Comparison of ENCODE assay signal across 8 cellular contexts in the genomic region with DNA sequence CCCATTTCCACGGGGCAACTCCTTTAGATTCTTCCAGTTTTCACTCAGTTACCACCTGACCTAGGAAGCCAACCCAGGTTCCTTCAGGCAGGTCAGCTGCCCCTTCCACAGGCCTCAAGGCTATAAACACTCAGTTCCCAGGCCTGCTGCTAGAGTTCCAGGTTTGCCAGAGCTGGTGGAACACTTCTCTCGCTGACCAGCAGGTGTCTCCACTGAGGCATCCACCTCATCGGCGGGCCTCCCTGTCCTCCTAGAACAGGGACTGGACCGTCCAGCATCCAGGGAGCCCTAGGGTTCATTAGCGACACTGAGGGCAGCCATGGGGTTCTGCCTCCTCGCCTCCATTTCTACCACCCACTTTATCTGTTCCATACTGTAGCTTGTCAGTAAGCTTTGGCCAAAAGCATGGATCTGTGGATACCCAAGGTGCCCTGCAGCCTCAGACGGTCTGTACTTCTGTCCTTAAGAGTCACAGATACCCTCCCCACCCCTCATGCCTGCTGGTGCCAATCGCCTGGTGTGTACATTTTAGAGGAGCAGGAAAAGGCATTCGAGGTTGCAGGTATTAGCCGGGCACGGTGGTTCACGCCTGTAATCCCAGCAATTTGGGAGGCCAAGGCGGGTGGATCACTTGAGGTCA. TPM values are rescaled to one million over a fixed set of nuclear protein-coding genes. Genes with fewer than 3 reads are reported as not detected.
DNase-seq lines count a peak whose midpoint lies in the region; ATAC-seq and TF ChIP-seq lines count a peak whose summit lies in the region.

No MANE protein-coding gene starts in this region.

- intact Hi-C loops in CD4-positive, alpha-beta memory T cell (cut with micrococcal nuclease): loop anchor here (10.0 kb wide), 1 partner anchor 172 kb away; the partner anchor contains the start of genes KIAA0753 and TXNDC17

- 0 to 71% methylated on average over 1 to 7 of the region's 14 CpGs for WGBS in gastroesophageal sphincter (ENCODE audit: low coverage in 1 of 2), 2 donors
- 46 to 49% methylated on average over 14 of the region's 14 CpGs for WGBS in tibial nerve, 2 donors

- CTCF ChIA-PET in CD4-positive, alpha-beta memory T cell (lab: Charles Lee; ENCODE audit: partially characterized antibody): interaction anchor here (0.7 to 3.2 kb wide), 16 partner anchors 9 to 531 kb away, joined by 3 to 17 read pairs (median 4); partner anchors contain the start of gene PIMREG

- H3K9me3 Mint-ChIP-seq in CD4-positive, alpha-beta memory T cell: no peaks in the 10 kb centered on the region
- no peaks in the 10 kb centered on the region for H3K9me3 Mint-ChIP-seq in osteocyte (ENCODE audit: unreplicated experiment)

- peak overlapping the region in 3 of 7 donors; percentile 29 to 87 (median 57) for H3K27ac Mint-ChIP-seq in CD4-positive, alpha-beta memory T cell
- no peak overlapping the region for H3K27ac Mint-ChIP-seq in osteocyte (ENCODE audit: unreplicated experiment)

- H3K27ac ChIP-seq in CD4-positive, alpha-beta memory T cell (ENCODE audit: low read depth, low read length): no peak overlapping the region
- H3K27ac ChIP-seq in RWPE2 (ENCODE audit: poor library complexity, severe bottlenecking) (no peak overlapping the region), gastroesophageal sphincter (peak overlapping the region in 1 of 4 donors; percentile 5), tibial nerve (no peak overlapping the region)

- TF ChIP-seq POLR2A in gastroesophageal sphincter (IDR thresholded peaks at IDR 0.05): no peak
- TF ChIP-seq POLR2A in tibial nerve (IDR thresholded peaks at IDR 0.05): no peak

- H3K9me3 ChIP-seq in CD4-positive, alpha-beta memory T cell (ENCODE audit: control insufficient read depth in 1 of 2, low read length in 2 of 2): no peaks in the 10 kb centered on the region
- no peaks in the 10 kb centered on the region for H3K9me3 ChIP-seq in RWPE2 (ENCODE audit: severe bottlenecking)
- no peaks in the 10 kb centered on the region for H3K9me3 ChIP-seq in gastroesophageal sphincter
- H3K9me3 ChIP-seq in tibial nerve: no peaks in the 10 kb centered on the region

- TF ChIP-seq EP300 in gastroesophageal sphincter (IDR thresholded peaks at IDR 0.05): no peak
- TF ChIP-seq EP300 in tibial nerve (IDR thresholded peaks at IDR 0.05): no peak

- H3K27me3 Mint-ChIP-seq in CD4-positive, alpha-beta memory T cell: peaks cover 0 to 6% of the 10 kb centered on the region in 2 donors
- H3K27me3 Mint-ChIP-seq in osteocyte (ENCODE audit: unreplicated experiment): no peaks in the 10 kb centered on the region

- no peaks in the 10 kb centered on the region for H3K36me3 Mint-ChIP-seq in CD4-positive, alpha-beta memory T cell
- no peaks in the 10 kb centered on the region for H3K36me3 Mint-ChIP-seq in osteocyte (ENCODE audit: unreplicated experiment)

- POLR2A ChIA-PET in CD4-positive, alpha-beta memory T cell (lab: Charles Lee; ENCODE audit: partially characterized antibody): interaction anchor here (0.6 to 1.3 kb wide), 3 partner anchors 18 to 166 kb away, joined by 3 to 4 read pairs (median 3); a partner anchor contains a TSS

- TF ChIP-seq CTCF in RWPE2 (IDR thresholded peaks at IDR 0.05; ENCODE audit: poor library complexity, severe bottlenecking) (peak; percentile 95), gastroesophageal sphincter (IDR thresholded peaks at IDR 0.05) (peak in 3 of 4 experiments; percentile 93 to 96 (median 94)), osteocyte (IDR thresholded peaks at IDR 0.05) (peak; percentile 94), tibial nerve (IDR thresholded peaks at IDR 0.05) (peak; percentile 78 to 89 (median 83))

- H3K4me1 ChIP-seq in CD4-positive, alpha-beta memory T cell (ENCODE audit: insufficient read depth, low read length): no peaks in the 10 kb centered on the region
- peaks cover 10% of the 10 kb centered on the region for H3K4me1 ChIP-seq in RWPE2 (ENCODE audit: insufficient read depth, poor library complexity, severe bottlenecking)
- peaks cover 0 to 30% (median 0%) of the 10 kb centered on the region in 3 donors for H3K4me1 ChIP-seq in gastroesophageal sphincter
- H3K4me1 ChIP-seq in tibial nerve: peaks cover 0 to 17% (median 0%) of the 10 kb centered on the region in 4 donors

- no peak overlapping the region for H3K4me3 Mint-ChIP-seq in CD4-positive, alpha-beta memory T cell
- H3K4me3 Mint-ChIP-seq in osteocyte (ENCODE audit: unreplicated experiment): no peak overlapping the region

- peaks cover 0 to 4% (median under 1%) of the 10 kb centered on the region in 4 donors for H3K4me1 Mint-ChIP-seq in CD4-positive, alpha-beta memory T cell
- peaks cover 18% of the 10 kb centered on the region for H3K4me1 Mint-ChIP-seq in osteocyte (ENCODE audit: unreplicated experiment)

- H3K27me3 ChIP-seq in CD4-positive, alpha-beta memory T cell (ENCODE audit: insufficient read depth, low read length): no peaks in the 10 kb centered on the region
- H3K27me3 ChIP-seq in RWPE2 (ENCODE audit: insufficient read depth, poor library complexity, severe bottlenecking): no peaks in the 10 kb centered on the region
- no peaks in the 10 kb centered on the region for H3K27me3 ChIP-seq in gastroesophageal sphincter
- H3K27me3 ChIP-seq in tibial nerve: no peaks in the 10 kb centered on the region

- H3K36me3 ChIP-seq in CD4-positive, alpha-beta memory T cell (ENCODE audit: insufficient read depth, low read length): no peaks in the 10 kb centered on the region
- H3K36me3 ChIP-seq in RWPE2 (ENCODE audit: low read depth) (peaks cover 4% of the 10 kb centered on the region; the same call in 1 of the 2 replicates), gastroesophageal sphincter (peaks cover 0 to 67% of the 10 kb centered on the region in 2 donors), tibial nerve (peaks cover 0 to 17% (median 0%) of the 10 kb centered on the region in 3 donors)

- H3K4me3 ChIP-seq in CD4-positive, alpha-beta memory T cell (ENCODE audit: low read length in 2 of 2): no peak overlapping the region
- no peak overlapping the region for H3K4me3 ChIP-seq in RWPE2 (ENCODE audit: severe bottlenecking)
- H3K4me3 ChIP-seq in gastroesophageal sphincter: no peak overlapping the region
- H3K4me3 ChIP-seq in tibial nerve: no peak overlapping the region

- DNase-seq in CD4-positive, alpha-beta memory T cell: peak; percentile 49 to 58 (median 52)
- peak; percentile 28 for DNase-seq in HS-5 (ENCODE audit: low read depth)
- no peak for DNase-seq in RWPE2 (ENCODE audit: low spot score)
- DNase-seq in activated gamma-delta T cell treated with anti-CD3 and anti-CD28 coated beads, Interleukin-2, amount 50 U/mL, for 16 hours (ENCODE audit: low read depth): peak; percentile 35
- peak; percentile 92 for DNase-seq in osteocyte (ENCODE audit: extremely low spot score, unreplicated experiment)
- DNase-seq in tibial nerve (ENCODE audit: low spot score in 2 of 2): peak; percentile 43 to 65
- no peak for DNase-seq in NCI-H187 treated with DMSO at 0.1 percent for 48 hours (lab: John Stamatoyannopoulos, UW)

- ATAC-seq in RWPE2 (ENCODE audit: low read depth) (peak; percentile 61), gastroesophageal sphincter (peak; percentile 58)

RNA-seq across cellular contexts. Expression of gene PIMREG, which starts 29.0 kb away (rescaled TPM):
- total RNA-seq in CD4-positive, alpha-beta memory T cell: not detected
- not detected for polyA plus RNA-seq in CD4-positive, alpha-beta memory T cell
- total RNA-seq in gastroesophageal sphincter (under 1 TPM in 2 of 4 donors, not detected in 2; 0.31 to 0.59 TPM), osteocyte (8.0 and 8.9 TPM in 2 replicates), tibial nerve (under 1 TPM in 2 of 4 donors, not detected in 2; 0.42 to 0.59 TPM)

RNA-seq across cellular contexts. Expression of gene AIPL1, which starts 38.3 kb away (rescaled TPM):
- total RNA-seq in CD4-positive, alpha-beta memory T cell: not detected
- polyA plus RNA-seq in CD4-positive, alpha-beta memory T cell: not detected
- total RNA-seq in gastroesophageal sphincter (not detected), osteocyte (not detected in 2 replicates), tibial nerve (not detected)

Comparison
In these comparisons a context has a peak if more than half of its experiments do, and no peak if none do; other contexts are left out.
1. DNase-seq: peak in CD4-positive, alpha-beta memory T cell (5 of 5), HS-5 (single experiment), activated gamma-delta T cell treated with anti-CD3 and anti-CD28 coated beads, Interleukin-2, amount 50 U/mL, for 16 hours (single experiment), osteocyte (single experiment) and tibial nerve (2 of 2); none in RWPE2 (single experiment) and NCI-H187 treated with DMSO at 0.1 percent for 48 hours (single experiment).
2. Peak in every context shown above with its lines, with median percentiles within 50 percentile points of each other: CTCF ChIP-seq.